23 cellular contexts compared by ENCODE assay signal in the genomic region with DNA sequence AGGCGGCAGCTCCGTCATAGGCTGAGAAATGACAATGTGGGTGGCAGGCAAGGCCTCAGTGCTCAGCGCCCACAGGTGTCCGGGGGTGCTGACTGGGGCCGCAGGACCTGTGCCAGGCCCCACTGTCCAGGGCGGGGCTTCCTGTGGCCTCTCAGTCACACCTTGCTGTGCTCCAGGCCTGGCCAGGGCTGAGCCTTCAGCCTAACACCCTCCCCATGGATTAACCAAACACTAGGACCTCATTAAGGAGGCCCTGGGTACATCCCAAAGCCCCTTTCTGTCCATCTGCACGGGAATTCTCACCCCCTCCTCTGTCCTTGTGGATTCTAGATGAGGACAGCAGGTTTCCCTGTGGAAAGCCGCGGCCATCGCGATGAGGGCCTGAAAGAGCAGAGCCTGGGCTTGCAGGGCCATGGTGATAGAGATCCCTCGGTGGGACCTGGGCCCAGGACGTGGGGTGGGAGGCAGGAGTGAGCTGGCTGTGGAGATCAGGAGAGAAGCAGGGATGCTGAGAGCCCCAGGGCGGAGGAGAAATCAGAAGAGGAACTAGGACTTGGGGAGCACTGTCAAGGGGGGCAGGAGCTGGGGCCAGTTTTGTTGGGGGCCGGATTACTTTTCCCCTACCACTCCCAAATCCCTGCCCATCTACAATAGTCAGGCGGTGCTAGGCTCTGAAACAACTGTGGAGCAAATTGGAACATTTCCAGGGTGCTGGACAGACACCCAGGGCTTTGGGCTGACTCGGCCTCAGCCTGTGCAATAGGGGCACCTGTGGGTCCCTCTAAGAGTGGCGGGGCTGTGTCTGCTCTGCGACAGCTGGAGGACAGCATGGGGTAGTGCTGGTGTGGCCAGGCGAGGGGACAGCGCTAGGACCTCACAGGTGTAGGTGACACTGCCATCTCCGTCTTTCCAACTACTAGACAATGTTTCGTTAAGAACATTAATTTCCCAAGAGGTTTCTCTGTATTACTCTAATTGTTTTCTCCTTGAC. TPM values are rescaled to one million over a fixed set of nuclear protein-coding genes. Genes with fewer than 3 reads are reported as not detected.
DNase-seq lines count a peak whose midpoint lies in the region; ATAC-seq and TF ChIP-seq lines count a peak whose summit lies in the region.
"Had no signal": no experiment of that assay in that cellular context is flagged by ENCODE, and none has a peak within 500 bp of the region (broad histone marks: within the 10 kb centered on the region; RNA-seq: fewer than 3 reads in every experiment).

No MANE protein-coding gene starts in this region.

- ATAC-seq in HG02884 (IDR thresholded peaks at IDR 0.05; ENCODE audit: unreplicated experiment) (no peak), GM19035 (IDR thresholded peaks at IDR 0.05; ENCODE audit: unreplicated experiment) (no peak), HG03565 (IDR thresholded peaks at IDR 0.05; ENCODE audit: unreplicated experiment) (no peak)
- ATAC-seq: CD8-positive, alpha-beta T cell; GM12878 had no signal

- peaks cover 54% of the 10 kb centered on the region for H3K27me3 ChIP-seq in suprapubic skin

- no peaks in the 10 kb centered on the region for H3K4me1 ChIP-seq in suprapubic skin

- no peak for TF ChIP-seq EP300 in suprapubic skin (IDR thresholded peaks at IDR 0.05)

- WGBS in suprapubic skin: 87% methylated on average over 20 of the region's 23 CpGs

- no peak for TF ChIP-seq POLR2A in suprapubic skin (IDR thresholded peaks at IDR 0.05)

- H3K9me3 ChIP-seq in suprapubic skin: no peaks in the 10 kb centered on the region

- no peak overlapping the region for H3K4me3 ChIP-seq in suprapubic skin
- H3K4me3 ChIP-seq: GM12878 had no signal

- H3K36me3 ChIP-seq in suprapubic skin: no peaks in the 10 kb centered on the region

- TF ChIP-seq CTCF in suprapubic skin (IDR thresholded peaks at IDR 0.05): no peak

- no peak overlapping the region for H3K27ac ChIP-seq in suprapubic skin
- H3K27ac ChIP-seq: RWPE1 had no signal

- peak; percentile 18 for DNase-seq in activated CD8-positive, alpha-beta memory T cell treated with anti-CD3 and anti-CD28 coated beads, Interleukin-2, amount 50 U/mL, for 48 hours
- DNase-seq in activated CD8-positive, alpha-beta memory T cell treated with anti-CD3 and anti-CD28 coated beads, Interleukin-2, amount 50 U/mL, for 4 hours: no peak
- DNase-seq in RPMI8226: peak; percentile 81
- DNase-seq in mesenteric fat pad (ENCODE audit: low spot score): peak; percentile 80
- peak; percentile 48 to 69 for DNase-seq in suprapubic skin (ENCODE audit: low spot score in 2 of 2)
- DNase-seq: 8988T; AML-193; C1 segment of cervical spinal cord; CD8-positive, alpha-beta T cell; DND-41; GOT3; Karpas-422; NCI-H1417; NCI-H187; NCI-H446; NCI-H526 treated with DMSO at 0.1 percent for 48 hours; SIG-M5 had no signal

RNA-seq across cellular contexts. Expression of a gene that starts 23.3 kb away (rescaled TPM):
- total RNA-seq in mesenteric fat pad (not detected), suprapubic skin (under 1 TPM in 1 of 4 donors, not detected in 3; 0.56 TPM)
- total RNA-seq: CD8-positive, alpha-beta T cell; M059J had no signal
